21 cellular contexts compared by ENCODE assay signal in the genomic region with DNA sequence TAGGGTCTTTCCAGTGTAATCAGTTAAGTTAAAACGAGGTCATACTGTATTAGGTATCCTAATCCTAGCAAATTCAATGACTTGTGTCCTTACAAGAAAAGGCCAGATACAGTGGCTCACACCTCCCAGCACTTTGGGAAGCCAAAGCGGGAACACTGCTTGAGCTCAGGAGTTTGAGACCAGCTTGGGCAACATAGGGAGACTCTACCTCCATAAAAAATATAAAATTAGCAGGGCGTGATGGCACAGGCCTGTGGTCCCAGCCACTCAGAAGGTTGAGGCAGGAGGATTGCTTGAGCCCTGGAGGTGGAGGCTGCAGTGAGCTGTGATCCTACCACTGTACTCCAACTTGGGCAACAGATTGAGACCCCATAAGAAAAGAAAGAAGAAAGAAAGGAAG.
"Had no signal": no experiment of that assay in that cellular context is flagged by ENCODE, and none has a peak within 500 bp of the region (broad histone marks: within the 10 kb centered on the region; RNA-seq: fewer than 3 reads in every experiment).

No MANE protein-coding gene starts in this region.

- ATAC-seq: K562, Panc1, PC-3 had no signal

- H3K27ac Mint-ChIP-seq: IgD-negative memory B cell had no signal

- DNase-seq: Kasumi-1; MM.1S; NCI-H1092 treated with DMSO at 0.1 percent for 48 hours; NCI-H1436; NCI-H187; NCI-H2029; NCI-H2081 treated with DMSO at 0.1 percent for 48 hours; NCI-H2171; NCI-H226; NCI-H446; NCI-H510A; NCI-H524 treated with DMSO at 0.1 percent for 48 hours; NCI-H69; NCI-H774; NK-92 treated with Interleukin-12 subunit alpha and Interleukin-12 subunit beta, amount 100 ng/mL, for 24 hours; PC-3; SHP77; SK-N-SH had no signal

- H3K4me3 Mint-ChIP-seq: IgD-negative memory B cell had no signal

- H3K36me3 Mint-ChIP-seq: IgD-negative memory B cell had no signal

- H3K4me1 Mint-ChIP-seq: IgD-negative memory B cell had no signal
